ENCODE assay signal across 27 cellular contexts in the genomic region with DNA sequence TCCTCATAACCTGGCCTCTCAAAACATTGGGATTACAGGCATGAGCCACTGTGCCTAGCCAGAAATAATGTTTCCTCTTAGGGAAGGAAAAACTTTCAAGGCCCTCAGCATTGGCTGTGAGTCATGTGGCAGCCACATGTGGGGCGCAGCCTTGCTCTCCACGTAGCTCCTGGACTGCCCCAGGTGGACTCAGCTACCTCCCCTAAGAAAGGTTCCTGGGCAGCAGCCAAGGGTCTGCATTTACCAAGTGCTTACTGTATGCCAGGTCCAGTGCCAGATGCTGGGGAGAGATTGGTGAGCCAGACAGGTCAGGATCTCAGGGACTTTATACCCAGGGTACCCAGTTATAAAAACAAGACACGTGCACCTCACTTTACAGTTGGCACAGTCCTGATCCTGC. TPM values are rescaled to one million over a fixed set of nuclear protein-coding genes. Genes with fewer than 3 reads are reported as not detected.
A peak's percentile ranks its signal among the peaks of the same experiment; 100 is the strongest.
DNase-seq lines count a peak whose midpoint lies in the region; ATAC-seq, FAIRE-seq and TF ChIP-seq lines count a peak whose summit lies in the region.
"Had no signal": no experiment of that assay in that cellular context is flagged by ENCODE, and none has a peak within 500 bp of the region (broad histone marks: within the 10 kb centered on the region; RNA-seq: fewer than 3 reads in every experiment).

No MANE protein-coding gene starts in this region.

- H3K36me3 ChIP-seq in SK-N-SH (replicated peaks in 1 of 2; ENCODE audit: control insufficient read depth in 1 of 2, insufficient read depth in 2 of 2, low read length in 1 of 2) (no peaks in the 10 kb centered on the region), endothelial cell of umbilical vein (ENCODE audit: control insufficient read depth in 2 of 2, extremely low read depth in 1 of 2, insufficient read depth in 2 of 2, low read length in 2 of 2) (no peaks in the 10 kb centered on the region), osteoblast (ENCODE audit: insufficient read depth, low read length) (no peaks in the 10 kb centered on the region)
- H3K36me3 ChIP-seq: BE2C, heart right ventricle, left ventricle myocardium inferior, SJSA1 had no signal

- H3K79me2 ChIP-seq in SK-N-SH (ENCODE audit: insufficient read depth) (no peaks in the 10 kb centered on the region), endothelial cell of umbilical vein (ENCODE audit: control insufficient read depth, insufficient read depth, low read length) (no peaks in the 10 kb centered on the region), osteoblast (ENCODE audit: insufficient read depth, low read length) (no peaks in the 10 kb centered on the region)
- H3K79me2 ChIP-seq: parathyroid adenoma had no signal

- no peak for TF ChIP-seq RAD21 in SK-N-SH (IDR thresholded peaks at IDR 0.05; ENCODE audit: low read length)

- H3K9me1 ChIP-seq in endothelial cell of umbilical vein (replicated peaks; ENCODE audit: control insufficient read depth, extremely low read depth, insufficient read depth, low read length): no peaks in the 10 kb centered on the region

- 58% methylated on average over 3 of the region's 3 CpGs for WGBS in SK-N-SH (ENCODE audit: low lambda C conversion rate)

- no peak for ATAC-seq in SK-N-SH treated with all-trans-retinoic acid at 6 μM for 48 hours
- ATAC-seq in activated CD4-positive, CD25-positive, alpha-beta regulatory T cell treated with anti-CD3 and anti-CD28 coated beads, Interleukin-2, amount 50 U/mL, for 24 hours: no peak
- no peak for ATAC-seq in GM19452 (IDR thresholded peaks at IDR 0.05; ENCODE audit: unreplicated experiment)
- ATAC-seq: heart right ventricle, sciatic nerve had no signal

- no peak overlapping the region for H3K9ac ChIP-seq in SK-N-SH
- no peak overlapping the region for H3K9ac ChIP-seq in endothelial cell of umbilical vein (replicated peaks; ENCODE audit: extremely low read depth, insufficient read depth, low read length)
- H3K9ac ChIP-seq: parathyroid adenoma had no signal

- no peak for FAIRE-seq in endothelial cell of umbilical vein (lab: Jason Lieb, UNC)
- FAIRE-seq: colon had no signal

- no peaks in the 10 kb centered on the region for H3K9me3 ChIP-seq in SK-N-SH
- no peaks in the 10 kb centered on the region for H3K9me3 ChIP-seq in endothelial cell of umbilical vein (replicated peaks; ENCODE audit: control insufficient read depth, insufficient read depth, low read length)
- no peaks in the 10 kb centered on the region for H3K9me3 ChIP-seq in osteoblast (ENCODE audit: low read depth, low read length)
- H3K9me3 ChIP-seq: BE2C, heart right ventricle, left ventricle myocardium inferior had no signal

- dilution Hi-C loops in endothelial cell of umbilical vein (cut with MboI; ENCODE audit: extremely low pct_ligation_motif_present, low sequenced_read_pairs): no loop called here

- H3K27me3 ChIP-seq in SK-N-SH (ENCODE audit: insufficient read depth) (no peaks in the 10 kb centered on the region), endothelial cell of umbilical vein (ENCODE audit: control insufficient read depth in 2 of 2, insufficient read depth in 2 of 2, low read length in 2 of 2) (no peaks in the 10 kb centered on the region), osteoblast (ENCODE audit: insufficient read depth, low read length) (no peaks in the 10 kb centered on the region)

- H3K4me1 ChIP-seq in SK-N-SH (ENCODE audit: control insufficient read depth in 1 of 2, insufficient read depth in 2 of 2, low read depth in 1 of 2, low read length in 1 of 2) (no peaks in the 10 kb centered on the region; a peak in 1 of 4 replicates), endothelial cell of umbilical vein (ENCODE audit: control insufficient read depth, extremely low read depth, insufficient read depth, low read length) (peaks cover 27% of the 10 kb centered on the region), osteoblast (ENCODE audit: insufficient read depth, low read length) (peaks cover 11% of the 10 kb centered on the region)
- H3K4me1 ChIP-seq: BE2C had no signal

- DNase-seq in SK-N-SH: no peak
- DNase-seq in NCI-H226: peak; percentile 28
- DNase-seq in endothelial cell of umbilical vein (ENCODE audit: low read depth, low spot score): no peak
- DNase-seq in osteoblast (ENCODE audit: insufficient read length, low spot score, missing footprints): peak; percentile 65
- no peak for DNase-seq in activated CD4-positive, alpha-beta T cell treated with anti-CD3 and anti-CD28 coated beads for 4 hours
- DNase-seq: activated CD8-positive, alpha-beta memory T cell treated with anti-CD3 and anti-CD28 coated beads, Interleukin-2, amount 50 U/mL, for 48 hours; BE2C; DMS79; effector memory CD4-positive, alpha-beta T cell; heart right ventricle; KBM-7; left ventricle myocardium inferior; midbrain; NCI-H1694 treated with DMSO at 0.1 percent for 48 hours; NCI-H774; nephron progenitor cell; T-helper 2 cell had no signal

- H3K27ac ChIP-seq in SK-N-SH (ENCODE audit: low read depth in 2 of 2, low read length in 1 of 2) (no peak overlapping the region), endothelial cell of umbilical vein (ENCODE audit: insufficient read depth, low read depth, low read length) (no peak overlapping the region), osteoblast (ENCODE audit: low read depth, low read length) (no peak overlapping the region)
- H3K27ac ChIP-seq: heart right ventricle, left ventricle myocardium inferior, parathyroid adenoma, SJSA1, VCaP had no signal

- TF ChIP-seq POLR2A in endothelial cell of umbilical vein (IDR thresholded peaks at IDR 0.05; ENCODE audit: low read depth, low read length): no peak

- no peak overlapping the region for H3K4me3 ChIP-seq in SK-N-SH (ENCODE audit: low read depth in 2 of 2, low read length in 1 of 2)
- no peak overlapping the region for H3K4me3 ChIP-seq in endothelial cell of umbilical vein (replicated peaks in 1 of 3; ENCODE audit: insufficient read depth in 1 of 3, low read depth in 1 of 3, low read length in 3 of 3)
- H3K4me3 ChIP-seq in osteoblast (ENCODE audit: insufficient read depth, low read length): no peak overlapping the region
- H3K4me3 ChIP-seq: heart right ventricle, left ventricle myocardium inferior, SJSA1 had no signal

- no TSS peak for BruUV-seq in endothelial cell of umbilical vein (replicated peaks; lab: Mats Ljungman, UMichigan)

- POLR2A ChIA-PET in SK-N-SH (lab: Yijun Ruan, JAX): no interaction called here
- POLR2A ChIA-PET in endothelial cell of umbilical vein (lab: Charles Lee): no interaction called here

- intact Hi-C loops in endothelial cell of umbilical vein (cut with micrococcal nuclease): no loop called here

- CTCF ChIA-PET in SK-N-SH (lab: Yijun Ruan, JAX): interaction anchor here (0.9 to 6.6 kb wide), 5 partner anchors 8 to 239 kb away, joined by 3 to 57 read pairs (median 4); no protein-coding TSS in a partner anchor
- CTCF ChIA-PET in endothelial cell of umbilical vein (lab: Charles Lee): interaction anchor here (2.2 to 5.8 kb wide), 2 partner anchors 9 to 31 kb away, joined by 6 to 52 read pairs; no protein-coding TSS in a partner anchor

- H3K4me2 ChIP-seq in SK-N-SH (no peak overlapping the region), endothelial cell of umbilical vein (ENCODE audit: insufficient read depth, low read length) (no peak overlapping the region), osteoblast (ENCODE audit: insufficient read depth, low read length) (no peak overlapping the region)

- H3K9me2 ChIP-seq in SK-N-SH: no peaks in the 10 kb centered on the region

- H2AFZ ChIP-seq in SK-N-SH (ENCODE audit: low read depth): no peak overlapping the region
- H2AFZ ChIP-seq in endothelial cell of umbilical vein (ENCODE audit: low read depth, low read length): peak overlapping the region; percentile 22
- H2AFZ ChIP-seq in osteoblast (ENCODE audit: low read length): no peak overlapping the region
- H2AFZ ChIP-seq: parathyroid adenoma had no signal

- H4K20me1 ChIP-seq in SK-N-SH (ENCODE audit: insufficient read depth) (no peaks in the 10 kb centered on the region), endothelial cell of umbilical vein (replicated peaks; ENCODE audit: control insufficient read depth, extremely low read depth, insufficient read depth, low read length) (no peaks in the 10 kb centered on the region), osteoblast (ENCODE audit: insufficient read depth, low read length) (no peaks in the 10 kb centered on the region)

- TF ChIP-seq EP300 in SK-N-SH (IDR thresholded peaks at IDR 0.05; ENCODE audit: borderline replicate concordance in 1 of 2, low read depth in 1 of 2, low read length in 1 of 2): no peak

- peaks cover 7% of the 10 kb centered on the region for H3F3A ChIP-seq in SK-N-SH (replicated peaks; ENCODE audit: insufficient read depth)

- TF ChIP-seq CTCF in SK-N-SH (IDR thresholded peaks at IDR 0.05) (no peak), endothelial cell of umbilical vein (IDR thresholded peaks at IDR 0.05; ENCODE audit: extremely low read depth in 1 of 2, insufficient read depth in 1 of 2, low read depth in 1 of 2, low read length in 2 of 2) (no peak), osteoblast (IDR thresholded peaks at IDR 0.05; ENCODE audit: extremely low read depth, low read depth, low read length) (no peak)

RNA-seq across cellular contexts. Expression of a gene that starts 3.7 kb away (rescaled TPM):
- polyA plus RNA-seq in SK-N-SH (2012; rRNA removed) (5.2 and 5.4 TPM in 2 replicates), endothelial cell of umbilical vein (22.3 and 24.5 TPM in 2 replicates)
- 2.1 and 3.2 TPM in 2 replicates for polyA plus RNA-seq in SK-N-SH (2012; cell fraction: cytosol; rRNA removed)
- 7.3 and 8.9 TPM in 2 replicates for polyA plus RNA-seq in SK-N-SH (2012; cell fraction: nucleus; rRNA removed)
- total RNA-seq in endothelial cell of umbilical vein (8.8 and 12.3 TPM in 2 replicates), osteoblast (3.2 and 5.8 TPM in 2 replicates)
- 11.3 and 12.3 TPM in 2 replicates for polyA plus RNA-seq in endothelial cell of umbilical vein (2011; cell fraction: cytosol; rRNA removed)
- 19.9 and 23.7 TPM in 2 replicates for polyA plus RNA-seq in endothelial cell of umbilical vein (2011; cell fraction: nucleus; rRNA removed)
- polyA plus RNA-seq in endothelial cell of umbilical vein (2012): 12.3 and 17.2 TPM in 2 replicates
- polyA minus RNA-seq in endothelial cell of umbilical vein: 22.6 and 29.3 TPM in 2 replicates
- not detected for polyA minus RNA-seq in endothelial cell of umbilical vein (2011; cell fraction: cytosol; rRNA and poly(A)+ RNA removed)
- polyA minus RNA-seq in endothelial cell of umbilical vein (2011; cell fraction: nucleus; rRNA and poly(A)+ RNA removed): 13.3 and 16.9 TPM in 2 replicates
- total RNA-seq: A172; activated T-helper 2 cell treated with anti-CD3 and anti-CD28 coated beads, Interferon-gamma antibody, Interleukin-2, Interleukin-4, amounts not matched to agents 10 μg/mL and 5 μg/mL and 100 μg/mL, durations not matched to agents 14 hours and 24 hours and 36 hours had no signal

RNA-seq across cellular contexts. Expression of a gene that starts 43.4 kb away (rescaled TPM):
- polyA plus RNA-seq in SK-N-SH (2012; rRNA removed): 16.9 and 23.0 TPM in 2 replicates
- 20.3 and 20.5 TPM in 2 replicates for polyA plus RNA-seq in SK-N-SH (2012; cell fraction: cytosol; rRNA removed)
- 6.1 and 10.8 TPM in 2 replicates for polyA plus RNA-seq in SK-N-SH (2012; cell fraction: nucleus; rRNA removed)
- 46.6 and 48.0 TPM in 2 replicates for total RNA-seq in endothelial cell of umbilical vein
- 20.1 and 21.5 TPM in 2 replicates for polyA plus RNA-seq in endothelial cell of umbilical vein
- 50.6 and 51.7 TPM in 2 replicates for polyA plus RNA-seq in endothelial cell of umbilical vein (2011; cell fraction: cytosol; rRNA removed)
- polyA plus RNA-seq in endothelial cell of umbilical vein (2011; cell fraction: nucleus; rRNA removed): 10.4 and 16.5 TPM in 2 replicates
- 45.2 and 53.0 TPM in 2 replicates for polyA plus RNA-seq in endothelial cell of umbilical vein (2012)
- 32.0 and 36.3 TPM in 2 replicates for polyA minus RNA-seq in endothelial cell of umbilical vein
- 22.4 TPM for polyA minus RNA-seq in endothelial cell of umbilical vein (2011; cell fraction: cytosol; rRNA and poly(A)+ RNA removed)
- 6.1 and 6.6 TPM in 2 replicates for polyA minus RNA-seq in endothelial cell of umbilical vein (2011; cell fraction: nucleus; rRNA and poly(A)+ RNA removed)
- 50.3 and 50.7 TPM in 2 replicates for total RNA-seq in osteoblast

Comparison
In these comparisons a context has a peak if more than half of its experiments do, and no peak if none do; other contexts are left out.
1. DNase-seq: peak in NCI-H226 (single experiment) and osteoblast (single experiment); none in SK-N-SH (single experiment), endothelial cell of umbilical vein (single experiment) and activated CD4-positive, alpha-beta T cell treated with anti-CD3 and anti-CD28 coated beads for 4 hours (0 of 2).